Comparison of ENCODE assay signal across 18 cellular contexts in the genomic region with DNA sequence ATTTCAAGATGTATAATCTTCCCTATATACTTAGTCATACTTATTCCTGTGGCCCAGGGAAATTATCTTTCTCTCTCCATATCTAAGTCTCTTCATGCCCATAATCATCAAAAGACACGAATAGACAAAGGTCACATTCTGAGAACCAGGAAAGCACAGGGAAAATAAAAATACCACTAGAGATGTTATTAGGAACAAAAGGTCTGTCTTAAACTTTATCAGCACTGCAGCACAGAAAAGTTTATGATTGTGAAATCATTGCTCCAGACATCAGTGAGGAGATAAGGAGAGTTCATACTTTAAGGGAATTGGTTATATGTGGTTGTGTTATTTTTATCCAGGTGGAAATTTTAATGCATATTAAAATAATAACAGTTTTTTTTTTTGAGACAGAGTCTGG.
DNase-seq lines count a peak whose midpoint lies in the region; ATAC-seq and TF ChIP-seq lines count a peak whose summit lies in the region.
"Had no signal": no experiment of that assay in that cellular context is flagged by ENCODE, and none has a peak within 500 bp of the region (broad histone marks: within the 10 kb centered on the region; RNA-seq: fewer than 3 reads in every experiment).

No MANE protein-coding gene starts in this region.

- ATAC-seq in IMR-90 (ENCODE audit: low read depth) (no peak), left colon (no peak), HG02884 (IDR thresholded peaks at IDR 0.05; ENCODE audit: unreplicated experiment) (no peak), GM21423 (IDR thresholded peaks at IDR 0.05; ENCODE audit: unreplicated experiment) (no peak)
- ATAC-seq: CD8-positive, alpha-beta T cell; GM12878 had no signal

- no peak overlapping the region for H2BK120ac ChIP-seq in IMR-90 (ENCODE audit: low read depth, low read length)

- no peak for TF ChIP-seq POLR2A in IMR-90 (IDR thresholded peaks at IDR 0.05; ENCODE audit: low read depth, low read length)

- POLR2A ChIA-PET in IMR-90 (lab: Charles Lee; ENCODE audit: unreplicated experiment): no interaction called here
- POLR2A ChIA-PET in OCI-LY7 (lab: Charles Lee): interaction anchor here (0.5 kb wide), 1 partner anchor 40 kb away, joined by 3 read pairs; no protein-coding TSS in a partner anchor

- H2BK15ac ChIP-seq in IMR-90 (ENCODE audit: low read depth, low read length): no peak overlapping the region

- no peaks in the 10 kb centered on the region for H3K79me1 ChIP-seq in IMR-90 (ENCODE audit: low read depth in 1 of 2, low read length in 2 of 2)

- H3K9me2 ChIP-seq in OCI-LY7 (ENCODE audit: insufficient read depth, low read length): no peaks in the 10 kb centered on the region

- dilution Hi-C loops in IMR-90 (cut with HindIII; ENCODE audit: low sequenced_read_pairs, unreplicated experiment): no loop called here

- BruUV-seq in IMR-90 (replicated peaks; lab: Mats Ljungman, UMichigan) (no TSS peak), OCI-LY7 (replicated peaks; lab: Mats Ljungman, UMichigan) (no TSS peak)

- no peak overlapping the region for H4K91ac ChIP-seq in IMR-90 (ENCODE audit: insufficient read depth, low read depth, low read length)

- DNase-seq in IMR-90 (no peak), OCI-LY7 (ENCODE audit: low spot score) (no peak), fibroblast of villous mesenchyme (ENCODE audit: low read depth) (peak; percentile 66), smooth muscle cell (lab: John Stamatoyannopoulos, UW; ENCODE audit: unreplicated experiment) (no peak), left colon (no peak)
- DNase-seq: 8988T; CD8-positive, alpha-beta T cell; DMS 273 treated with DMSO at 0.1 percent for 48 hours; DMS53; DND-41; EL; GM23248 had no signal

- H2AK5ac ChIP-seq in IMR-90 (ENCODE audit: low read depth, low read length): no peak overlapping the region

- TF ChIP-seq CTCF in IMR-90 (conservative IDR thresholded peaks at IDR 0.05; ENCODE audit: low read depth, low read length) (no peak), OCI-LY7 (conservative IDR thresholded peaks at IDR 0.05; ENCODE audit: low read length) (no peak), fibroblast of villous mesenchyme (IDR thresholded peaks at IDR 0.05; ENCODE audit: insufficient read depth, low read depth, low read length) (no peak), smooth muscle cell (IDR thresholded peaks at IDR 0.05; ENCODE audit: borderline replicate concordance, insufficient read depth, poor library complexity, severe bottlenecking) (no peak)

- CTCF ChIA-PET in IMR-90 (lab: Yijun Ruan, JAX): no interaction called here
- CTCF ChIA-PET in OCI-LY7 (lab: Charles Lee; ENCODE audit: unreplicated experiment): no interaction called here

- H3K4ac ChIP-seq in IMR-90 (ENCODE audit: low read depth, low read length): no peak overlapping the region

- no peaks in the 10 kb centered on the region for H3K9me1 ChIP-seq in IMR-90 (ENCODE audit: insufficient read depth, low read length)

- no peak overlapping the region for H2BK20ac ChIP-seq in IMR-90 (ENCODE audit: low read depth, low read length)

- no CpG with 5 or more reads among the region's 1 CpG for WGBS in IMR-90 (ENCODE audit: extremely low coverage in 2 of 2, insufficient read length in 1 of 2), 2 experiments
- 0% methylated on average over 1 of the region's 1 CpG for WGBS in smooth muscle cell (ENCODE audit: low lambda C conversion rate)

- in situ Hi-C loops in IMR-90 (cut with MboI; ENCODE audit: low sequenced_read_pairs): no loop called here

- H2AFZ ChIP-seq in IMR-90 (replicated peaks; ENCODE audit: low read length, poor library complexity) (no peak overlapping the region), OCI-LY7 (ENCODE audit: low read length) (peak overlapping the region; percentile 72; the same call in 1 of the 2 replicates), smooth muscle cell (ENCODE audit: low read depth) (peak overlapping the region; percentile 22)
- H2AFZ ChIP-seq: GM23248 had no signal

- no peak overlapping the region for H2AK9ac ChIP-seq in IMR-90 (replicated peaks; ENCODE audit: low read depth, low read length, poor library complexity)

- no peak overlapping the region for H3K9ac ChIP-seq in IMR-90 (ENCODE audit: low read depth, low read length)
- no peak overlapping the region for H3K9ac ChIP-seq in smooth muscle cell (ENCODE audit: low read depth)
- H3K9ac ChIP-seq: BLaER1, GM23248 had no signal

- H3K18ac ChIP-seq in IMR-90 (ENCODE audit: low read depth, low read length): no peak overlapping the region; the same call in 1 of the 2 replicates

- TF ChIP-seq RAD21 in IMR-90 (IDR thresholded peaks at IDR 0.05; ENCODE audit: low read length): no peak

- H3K9me3 ChIP-seq in IMR-90 (ENCODE audit: control insufficient read depth, insufficient read depth, low read length): no peaks in the 10 kb centered on the region
- H3K9me3 ChIP-seq in OCI-LY7 (ENCODE audit: low read length): no peaks in the 10 kb centered on the region; the same call in 1 of the 2 replicates
- H3K9me3 ChIP-seq in smooth muscle cell (replicated peaks; ENCODE audit: low read depth): no peaks in the 10 kb centered on the region
- H3K9me3 ChIP-seq: BLaER1, HAP-1 had no signal

- peaks cover 10% of the 10 kb centered on the region for H3F3A ChIP-seq in smooth muscle cell (ENCODE audit: low read depth)

- H3K79me2 ChIP-seq in OCI-LY7 (ENCODE audit: insufficient read depth, low read depth, low read length): peaks cover 19% of the 10 kb centered on the region
- H3K79me2 ChIP-seq in smooth muscle cell (ENCODE audit: low read depth): no peaks in the 10 kb centered on the region

- H3K4me3 ChIP-seq in IMR-90 (ENCODE audit: insufficient read depth, low read depth, low read length) (no peak overlapping the region), OCI-LY7 (ENCODE audit: low read depth, low read length, poor library complexity, severe bottlenecking) (no peak overlapping the region), fibroblast of villous mesenchyme (ENCODE audit: low read depth, low read length) (no peak overlapping the region), smooth muscle cell (no peak overlapping the region)
- H3K4me3 ChIP-seq: BLaER1, GM12878, GM23248, HAP-1 had no signal

- no peak overlapping the region for H4K8ac ChIP-seq in IMR-90 (ENCODE audit: low read depth in 2 of 2, low read length in 2 of 2)

- H3K4me1 ChIP-seq in IMR-90 (ENCODE audit: control insufficient read depth, insufficient read depth, low read length) (peaks cover 4% of the 10 kb centered on the region; the same call in 1 of the 2 replicates), OCI-LY7 (ENCODE audit: insufficient read depth, low read length, poor library complexity, severe bottlenecking) (peaks cover 56% of the 10 kb centered on the region), smooth muscle cell (ENCODE audit: low read depth) (no peaks in the 10 kb centered on the region)
- H3K4me1 ChIP-seq: HAP-1 had no signal

- H4K5ac ChIP-seq in IMR-90 (ENCODE audit: low read depth, low read length): no peak overlapping the region

- no peak overlapping the region for H3K23ac ChIP-seq in IMR-90 (ENCODE audit: low read depth, low read length)

- H3K36me3 ChIP-seq in IMR-90 (ENCODE audit: control insufficient read depth, insufficient read depth, low read length): no peaks in the 10 kb centered on the region
- peaks cover 8% of the 10 kb centered on the region for H3K36me3 ChIP-seq in OCI-LY7 (ENCODE audit: insufficient read depth, low read length)
- no peaks in the 10 kb centered on the region for H3K36me3 ChIP-seq in smooth muscle cell (ENCODE audit: low read depth)
- H3K36me3 ChIP-seq: BLaER1, HAP-1 had no signal

- H3K4me2 ChIP-seq in IMR-90 (ENCODE audit: low read depth, low read length): no peak overlapping the region
- H3K4me2 ChIP-seq in OCI-LY7 (ENCODE audit: low read length): no peak overlapping the region
- no peak overlapping the region for H3K4me2 ChIP-seq in smooth muscle cell

- intact Hi-C loops in IMR-90 (cut with micrococcal nuclease) (loop anchor here (10.0 kb wide), 1 partner anchor 418 kb away; no protein-coding TSS in a partner anchor), OCI-LY7 (cut with micrococcal nuclease; ENCODE audit: unreplicated experiment) (no loop called here), left colon (cut with DNase I, micrococcal nuclease) (no loop called here)

- H3K27ac ChIP-seq in IMR-90 (ENCODE audit: insufficient read depth, low read length): no peak overlapping the region
- H3K27ac ChIP-seq in OCI-LY7 (ENCODE audit: low read depth, low read length, poor library complexity, severe bottlenecking): no peak overlapping the region
- H3K27ac ChIP-seq in smooth muscle cell (ENCODE audit: low read depth): no peak overlapping the region
- H3K27ac ChIP-seq: BLaER1, GM23248, HL-60 had no signal

- H3K14ac ChIP-seq in IMR-90 (replicated peaks; ENCODE audit: low read depth, low read length): no peak overlapping the region

- no peak overlapping the region for H2BK5ac ChIP-seq in IMR-90 (ENCODE audit: low read depth, low read length, poor library complexity, severe bottlenecking)

- H3K27me3 ChIP-seq in IMR-90 (ENCODE audit: control insufficient read depth, insufficient read depth, low read length) (no peaks in the 10 kb centered on the region), smooth muscle cell (ENCODE audit: low read depth) (no peaks in the 10 kb centered on the region)
- H3K27me3 ChIP-seq: BLaER1 had no signal

- H3K56ac ChIP-seq in IMR-90 (ENCODE audit: extremely low read depth, insufficient read depth, low read length): no peak overlapping the region

- H4K20me1 ChIP-seq in IMR-90 (ENCODE audit: insufficient read depth, low read length) (no peaks in the 10 kb centered on the region), OCI-LY7 (ENCODE audit: insufficient read depth, low read length) (no peaks in the 10 kb centered on the region), smooth muscle cell (ENCODE audit: low read depth) (no peaks in the 10 kb centered on the region)
- H4K20me1 ChIP-seq: BLaER1 had no signal

TF ChIP-seq in IMR-90, 13 proteins besides CTCF, POLR2A, EP300 and RAD21:
- TF ChIP-seq CEBPB (IDR thresholded peaks at IDR 0.05; ENCODE audit: low read depth, low read length) (peak; percentile 70), FOS (IDR thresholded peaks at IDR 0.05; ENCODE audit: low read depth, low read length) (no peak)
- TF ChIP-seq, protein P1, sequence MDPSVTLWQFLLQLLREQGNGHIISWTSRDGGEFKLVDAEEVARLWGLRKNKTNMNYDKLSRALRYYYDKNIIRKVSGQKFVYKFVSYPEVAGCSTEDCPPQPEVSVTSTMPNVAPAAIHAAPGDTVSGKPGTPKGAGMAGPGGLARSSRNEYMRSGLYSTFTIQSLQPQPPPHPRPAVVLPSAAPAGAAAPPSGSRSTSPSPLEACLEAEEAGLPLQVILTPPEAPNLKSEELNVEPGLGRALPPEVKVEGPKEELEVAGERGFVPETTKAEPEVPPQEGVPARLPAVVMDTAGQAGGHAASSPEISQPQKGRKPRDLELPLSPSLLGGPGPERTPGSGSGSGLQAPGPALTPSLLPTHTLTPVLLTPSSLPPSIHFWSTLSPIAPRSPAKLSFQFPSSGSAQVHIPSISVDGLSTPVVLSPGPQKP (IDR thresholded peaks at IDR 0.05; ENCODE audit: borderline replicate concordance, low read depth, low read length): no peak
TF ChIP-seq in IMR-90: peak in this region for 1.
